In the genomic region with DNA sequence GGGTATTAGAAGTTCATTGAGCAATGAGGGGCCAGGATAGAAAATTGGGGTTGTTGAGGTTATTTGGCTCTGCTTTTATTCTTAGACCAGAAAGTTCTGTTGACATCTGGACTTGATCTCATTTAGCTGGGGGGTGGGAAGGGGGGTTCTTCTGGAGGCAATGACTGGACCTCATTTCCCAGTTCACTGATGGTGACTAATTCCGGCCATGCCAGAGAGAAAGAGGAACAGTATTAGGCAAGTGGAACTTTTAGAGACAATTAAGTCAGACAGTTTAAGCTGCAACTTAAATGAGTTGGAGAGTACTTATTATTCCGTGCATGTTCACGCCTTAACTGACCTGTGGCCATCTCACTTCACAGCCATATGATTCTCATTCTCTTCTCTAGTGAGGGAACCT, we compare ENCODE assay signal across 18 cellular contexts.
DNase-seq lines count a peak whose midpoint lies in the region; ATAC-seq and TF ChIP-seq lines count a peak whose summit lies in the region.
"Had no signal": no experiment of that assay in that cellular context is flagged by ENCODE, and none has a peak within 500 bp of the region (broad histone marks: within the 10 kb centered on the region; RNA-seq: fewer than 3 reads in every experiment).

No MANE protein-coding gene starts in this region.

- H3K9me3 ChIP-seq in PC-3 (ENCODE audit: low read length): no peaks in the 10 kb centered on the region
- H3K9me3 ChIP-seq in upper lobe of right lung: no peaks in the 10 kb centered on the region
- no peaks in the 10 kb centered on the region for H3K9me3 ChIP-seq in osteoblast (ENCODE audit: low read depth, low read length)

- no peaks in the 10 kb centered on the region for H3K79me2 ChIP-seq in PC-3 (ENCODE audit: low read length)
- no peaks in the 10 kb centered on the region for H3K79me2 ChIP-seq in osteoblast (ENCODE audit: insufficient read depth, low read length)

- H3K4me3 ChIP-seq in PC-3 (ENCODE audit: low read length) (no peak overlapping the region), upper lobe of right lung (no peak overlapping the region), osteoblast (ENCODE audit: insufficient read depth, low read length) (no peak overlapping the region)
- H3K4me3 ChIP-seq: GM23338, K562 had no signal

- POLR2A ChIA-PET in PC-3 (lab: Charles Lee; ENCODE audit: unreplicated experiment): no interaction called here

- no peak for TF ChIP-seq CTCF in PC-3 (conservative IDR thresholded peaks at IDR 0.05; ENCODE audit: low read depth, low read length)
- no peak for TF ChIP-seq CTCF in brain (conservative IDR thresholded peaks at IDR 0.05)
- no peak for TF ChIP-seq CTCF in upper lobe of right lung (IDR thresholded peaks at IDR 0.05)
- no peak for TF ChIP-seq CTCF in osteoblast (IDR thresholded peaks at IDR 0.05; ENCODE audit: extremely low read depth, low read depth, low read length)

- H3K9me3 Mint-ChIP-seq in brain: peaks cover 0 to 2% (median 0%) of the 10 kb centered on the region in 5 experiments

- H3K27ac Mint-ChIP-seq in brain: peak overlapping the region in 3 of 5 experiments; percentile 1 to 10 (median 4)
- H3K27ac Mint-ChIP-seq: GM23338 had no signal

- H2AFZ ChIP-seq in PC-3 (ENCODE audit: low read length) (no peak overlapping the region), osteoblast (ENCODE audit: low read length) (no peak overlapping the region)
- H2AFZ ChIP-seq: GM23338 had no signal

- no peak overlapping the region for H3K9ac ChIP-seq in PC-3 (ENCODE audit: low read length)

- intact Hi-C loops in PC-3 (cut with micrococcal nuclease) (loop anchor here (2.0 kb wide), 1 partner anchor 87 kb away; no protein-coding TSS in a partner anchor), upper lobe of right lung (cut with DNase I) (no loop called here)

- peaks cover 4% of the 10 kb centered on the region for H3K27me3 Mint-ChIP-seq in brain

- no TSS peak for BruUV-seq in PC-3 (replicated peaks; lab: Mats Ljungman, UMichigan)

- no peak overlapping the region for H3K4me3 Mint-ChIP-seq in brain
- H3K4me3 Mint-ChIP-seq: GM23338 had no signal

- H3K27ac ChIP-seq in PC-3 (ENCODE audit: low read length) (no peak overlapping the region), upper lobe of right lung (no peak overlapping the region), osteoblast (ENCODE audit: low read depth, low read length) (no peak overlapping the region)

- no peaks in the 10 kb centered on the region for H3K36me3 Mint-ChIP-seq in brain

- H3K4me1 ChIP-seq in PC-3 (ENCODE audit: insufficient read depth, low read length) (peaks cover 6% of the 10 kb centered on the region), upper lobe of right lung (no peaks in the 10 kb centered on the region), osteoblast (ENCODE audit: insufficient read depth, low read length) (no peaks in the 10 kb centered on the region)

- H4K20me1 ChIP-seq in PC-3 (ENCODE audit: low read length): no peaks in the 10 kb centered on the region
- no peaks in the 10 kb centered on the region for H4K20me1 ChIP-seq in osteoblast (ENCODE audit: insufficient read depth, low read length)

- CTCF ChIA-PET in PC-3 (lab: Charles Lee): interaction anchor here (0.7 kb wide), 1 partner anchor 29 kb away, joined by 6 read pairs; no protein-coding TSS in a partner anchor

- H3K36me3 ChIP-seq in PC-3 (ENCODE audit: low read depth, low read length) (no peaks in the 10 kb centered on the region), upper lobe of right lung (no peaks in the 10 kb centered on the region), osteoblast (ENCODE audit: insufficient read depth, low read length) (no peaks in the 10 kb centered on the region)

- no peaks in the 10 kb centered on the region for H3K9me2 ChIP-seq in PC-3 (replicated peaks; ENCODE audit: low read length)

- ATAC-seq in PC-3 (peak; percentile 12; the same call in 1 of the 2 replicates), upper lobe of right lung (peak; percentile 68)
- ATAC-seq: GM23338, HCT116, K562, SK-N-SH treated with all-trans-retinoic acid at 6 μM for 48 hours had no signal

- H3K4me2 ChIP-seq in PC-3 (ENCODE audit: low read length) (0 out of 2 replicates have a peak overlapping the region, but pooled peaks have one; percentile 18), osteoblast (ENCODE audit: insufficient read depth, low read length) (no peak overlapping the region)
- H3K4me2 ChIP-seq: GM23338 had no signal

- DNase-seq in HS-5 (ENCODE audit: low read depth) (peak; percentile 34), PC-3 (peak; percentile 35), upper lobe of right lung (no peak), NCI-H146 treated with DMSO at 0.1 percent for 48 hours (lab: John Stamatoyannopoulos, UW; ENCODE audit: unreplicated experiment) (no peak), osteoblast (ENCODE audit: insufficient read length, low spot score, missing footprints) (no peak)
- no peak for DNase-seq in activated CD4-positive, alpha-beta T cell treated with anti-CD3 and anti-CD28 coated beads, Interleukin-2, amount 50 U/mL, for 4 hours
- DNase-seq: C1 segment of cervical spinal cord, DMS79 treated with DMSO at 0.1 percent for 48 hours, NCI-H1417 treated with DMSO at 0.1 percent for 48 hours, NCI-H1930, NCI-H345, NCI-H524 treated with DMSO at 0.1 percent for 48 hours, SIG-M5 had no signal

- no peaks in the 10 kb centered on the region for H3K27me3 ChIP-seq in PC-3 (ENCODE audit: low read length)
- peaks cover 3% of the 10 kb centered on the region for H3K27me3 ChIP-seq in upper lobe of right lung
- no peaks in the 10 kb centered on the region for H3K27me3 ChIP-seq in osteoblast (ENCODE audit: insufficient read depth, low read length)

- H3F3A ChIP-seq in PC-3 (ENCODE audit: low read length, unreplicated experiment): no peaks in the 10 kb centered on the region

- peaks cover 54% of the 10 kb centered on the region for H3K4me1 Mint-ChIP-seq in brain

Comparison
In these comparisons a context has a peak if more than half of its experiments do, and no peak if none do; other contexts are left out.
1. DNase-seq: peak in HS-5 (single experiment) and PC-3 (single experiment); none in upper lobe of right lung (single experiment), NCI-H146 treated with DMSO at 0.1 percent for 48 hours (single experiment), activated CD4-positive, alpha-beta T cell treated with anti-CD3 and anti-CD28 coated beads, Interleukin-2, amount 50 U/mL, for 4 hours (0 of 2) and osteoblast (single experiment).